In genomic region chr6:116568111-116568510, GRCh38 we compare ENCODE assay signal across 20 cellular contexts. TPM values are rescaled to one million over a fixed set of nuclear protein-coding genes. Genes with fewer than 3 reads are reported as not detected.
A peak's percentile ranks its signal among the peaks of the same experiment; 100 is the strongest.
DNase-seq lines count a peak whose midpoint lies in the region; ATAC-seq and TF ChIP-seq lines count a peak whose summit lies in the region.
"Had no signal": no experiment of that assay in that cellular context is flagged by ENCODE, and none has a peak within 500 bp of the region (broad histone marks: within the 10 kb centered on the region; RNA-seq: fewer than 3 reads in every experiment).

No MANE protein-coding gene starts in this region.

- peaks cover 11% of the 10 kb centered on the region for H3F3A ChIP-seq in GM23338 (replicated peaks; ENCODE audit: low read depth)

- H3K27ac Mint-ChIP-seq in activated naive CD4-positive, alpha-beta T cell treated with anti-CD3 and anti-CD28 coated beads, Interleukin-2, amount 50 U/mL, for 24 hours = peak overlapping the region; percentile 62
- no peak overlapping the region for H3K27ac Mint-ChIP-seq in activated naive CD4-positive, alpha-beta T cell treated with anti-CD3 and anti-CD28 coated beads, Interleukin-2, amount 10 ng/mL, durations not matched to agents 7 days and 5 days
- H3K27ac Mint-ChIP-seq in type B pancreatic cell (no peak overlapping the region), GM23338 (no peak overlapping the region)

- no peaks in the 10 kb centered on the region for H3K9me3 Mint-ChIP-seq in activated naive CD4-positive, alpha-beta T cell treated with anti-CD3 and anti-CD28 coated beads, Interleukin-2, amount 50 U/mL, for 24 hours
- no peaks in the 10 kb centered on the region for H3K9me3 Mint-ChIP-seq in activated naive CD4-positive, alpha-beta T cell treated with anti-CD3 and anti-CD28 coated beads, Interleukin-2, amount 10 ng/mL, durations not matched to agents 7 days and 5 days
- H3K9me3 Mint-ChIP-seq in type B pancreatic cell = no peaks in the 10 kb centered on the region
- no peaks in the 10 kb centered on the region; the same call in 2 of the 3 replicates for H3K9me3 Mint-ChIP-seq in GM23338
- H3K9me3 Mint-ChIP-seq: CD8-positive, alpha-beta memory T cell had no signal

- H3K36me3 ChIP-seq in GM23338 (ENCODE audit: insufficient read depth) = no peaks in the 10 kb centered on the region

- H3K9me2 ChIP-seq in GM23338 (ENCODE audit: insufficient read depth) = no peaks in the 10 kb centered on the region

- no peaks in the 10 kb centered on the region for H3K27me3 ChIP-seq in GM23338 (ENCODE audit: insufficient read depth)

- TF ChIP-seq CTCF in fibroblast of the aortic adventitia (IDR thresholded peaks at IDR 0.05; ENCODE audit: insufficient read depth, low read length) = no peak
- TF ChIP-seq CTCF in type B pancreatic cell (conservative IDR thresholded peaks at IDR 0.05) = no peak
- TF ChIP-seq CTCF in GM23338 (conservative IDR thresholded peaks at IDR 0.05; ENCODE audit: low read depth in 2 of 2) = no peak

- H3K4me3 Mint-ChIP-seq in activated naive CD4-positive, alpha-beta T cell treated with anti-CD3 and anti-CD28 coated beads, Interleukin-2, amount 50 U/mL, for 24 hours = no peak overlapping the region
- H3K4me3 Mint-ChIP-seq in activated naive CD4-positive, alpha-beta T cell treated with anti-CD3 and anti-CD28 coated beads, Interleukin-2, amount 10 ng/mL, durations not matched to agents 7 days and 5 days = no peak overlapping the region
- peak overlapping the region; percentile 7 for H3K4me3 Mint-ChIP-seq in type B pancreatic cell
- no peak overlapping the region for H3K4me3 Mint-ChIP-seq in GM23338

- H4K20me1 ChIP-seq in GM23338 (replicated peaks; ENCODE audit: insufficient read depth) = no peaks in the 10 kb centered on the region

- no peak for DNase-seq in activated naive CD4-positive, alpha-beta T cell treated with anti-CD3 and anti-CD28 coated beads, Interleukin-2, amount 10 ng/mL, durations not matched to agents 7 days and 5 days
- DNase-seq in amniotic stem cell (lab: John Stamatoyannopoulos, UW) (peak; percentile 22), fibroblast of the aortic adventitia (ENCODE audit: low read depth) (peak; percentile 33), type B pancreatic cell (ENCODE audit: extremely low spot score, unreplicated experiment) (no peak), GM23338 (ENCODE audit: low spot score) (no peak), NCI-H1092 treated with DMSO at 0.1 percent for 48 hours (lab: John Stamatoyannopoulos, UW) (no peak), anterior cingulate cortex (lab: John Stamatoyannopoulos, UW) (no peak)
- DNase-seq: 8988T; CD8-positive, alpha-beta memory T cell; HCEC 1CT; MM.1S; NCI-H1092; NCI-H1694; NCI-H2081 treated with DMSO at 0.1 percent for 48 hours; NK-92 treated with Interleukin-12 subunit alpha and Interleukin-12 subunit beta, amount 100 ng/mL, for 24 hours; Right ventricle myocardium superior had no signal

- peaks cover 2% of the 10 kb centered on the region for H3K36me3 Mint-ChIP-seq in activated naive CD4-positive, alpha-beta T cell treated with anti-CD3 and anti-CD28 coated beads, Interleukin-2, amount 50 U/mL, for 24 hours
- no peaks in the 10 kb centered on the region for H3K36me3 Mint-ChIP-seq in activated naive CD4-positive, alpha-beta T cell treated with anti-CD3 and anti-CD28 coated beads, Interleukin-2, amount 10 ng/mL, durations not matched to agents 7 days and 5 days
- H3K36me3 Mint-ChIP-seq in type B pancreatic cell (no peaks in the 10 kb centered on the region), GM23338 (ENCODE audit: low read depth) (no peaks in the 10 kb centered on the region)

- no peak for ATAC-seq in GM23338

- H3K4me3 ChIP-seq in fibroblast of the aortic adventitia (ENCODE audit: low read depth, low read length) (no peak overlapping the region), GM23338 (no peak overlapping the region)

- H3K27ac ChIP-seq in GM23338 (ENCODE audit: low read depth) = no peak overlapping the region

- CTCF ChIA-PET in activated naive CD4-positive, alpha-beta T cell treated with anti-CD3 and anti-CD28 coated beads, Interleukin-2, amount 10 ng/mL, durations not matched to agents 7 days and 5 days (lab: Charles Lee) = no interaction called here

- H3K27me3 Mint-ChIP-seq in activated naive CD4-positive, alpha-beta T cell treated with anti-CD3 and anti-CD28 coated beads, Interleukin-2, amount 50 U/mL, for 24 hours = peaks cover 2% of the 10 kb centered on the region
- peaks cover 28% of the 10 kb centered on the region for H3K27me3 Mint-ChIP-seq in activated naive CD4-positive, alpha-beta T cell treated with anti-CD3 and anti-CD28 coated beads, Interleukin-2, amount 10 ng/mL, durations not matched to agents 7 days and 5 days
- H3K27me3 Mint-ChIP-seq in type B pancreatic cell = peaks cover 18% of the 10 kb centered on the region
- H3K27me3 Mint-ChIP-seq in GM23338 (ENCODE audit: insufficient read depth, low read depth, poor library complexity) = peaks cover 2% of the 10 kb centered on the region

- peaks cover 41% of the 10 kb centered on the region for H3K4me1 Mint-ChIP-seq in activated naive CD4-positive, alpha-beta T cell treated with anti-CD3 and anti-CD28 coated beads, Interleukin-2, amount 50 U/mL, for 24 hours
- peaks cover 28% of the 10 kb centered on the region for H3K4me1 Mint-ChIP-seq in activated naive CD4-positive, alpha-beta T cell treated with anti-CD3 and anti-CD28 coated beads, Interleukin-2, amount 10 ng/mL, durations not matched to agents 7 days and 5 days
- H3K4me1 Mint-ChIP-seq in type B pancreatic cell (ENCODE audit: unreplicated experiment) (peaks cover 15% of the 10 kb centered on the region), GM23338 (peaks cover 7% of the 10 kb centered on the region)

- H3K4me2 ChIP-seq in GM23338 = no peak overlapping the region

- no peak overlapping the region for H2AFZ ChIP-seq in GM23338

- peaks cover 21% of the 10 kb centered on the region for H3K79me2 ChIP-seq in GM23338 (replicated peaks; ENCODE audit: insufficient read depth)

- peaks cover 11% of the 10 kb centered on the region; the same call in 1 of the 2 replicates for H3K4me1 ChIP-seq in GM23338 (ENCODE audit: insufficient read depth)

TF ChIP-seq in GM23338, 12 proteins besides CTCF, POLR2A, EP300 and RAD21 (continues in another document):
- no peak for TF ChIP-seq STAT1 (IDR thresholded peaks at IDR 0.05; ENCODE audit: unreplicated experiment)

RNA-seq across cellular contexts. Expression of gene RWDD1, which starts 3.2 kb away (rescaled TPM):
- total RNA-seq in fibroblast of the aortic adventitia (ENCODE audit: low replicate concordance) (66.9 and 76.7 TPM in 2 replicates), type B pancreatic cell (ENCODE audit: low replicate concordance) (37.2 and 40.0 TPM in 2 replicates)
- 20.2 and 24.0 TPM in 2 replicates for total RNA-seq in GM23338 (2014; rRNA removed; shearing (Covaris generic))
- polyA plus RNA-seq in GM23338 (2016; fragmentation: Nextera tagmentation; extraction: Ambion mirVana) = 171 TPM in 2 replicates

RNA-seq across cellular contexts. Expression of gene CALHM4, which starts 14.6 kb away (rescaled TPM):
- total RNA-seq in fibroblast of the aortic adventitia (ENCODE audit: low replicate concordance) = not detected in 2 replicates
- not detected in 2 replicates for total RNA-seq in type B pancreatic cell (ENCODE audit: low replicate concordance)
- not detected in 2 replicates for total RNA-seq in GM23338 (2014; rRNA removed; shearing (Covaris generic))
- polyA plus RNA-seq in GM23338 (2016; fragmentation: Nextera tagmentation; extraction: Ambion mirVana) = not detected in 2 replicates
- total RNA-seq: CD8-positive, alpha-beta memory T cell; NCI-H460; OCI-LY7; Right ventricle myocardium superior had no signal
- polyA plus RNA-seq: BJ; CD8-positive, alpha-beta memory T cell had no signal

RNA-seq across cellular contexts. Expression of gene TRAPPC3L, which starts 22.6 kb away (rescaled TPM):
- total RNA-seq in fibroblast of the aortic adventitia (ENCODE audit: low replicate concordance) (0.45 TPM in 1 of 2 replicates, not detected in the other), type B pancreatic cell (ENCODE audit: low replicate concordance) (0.27 and 0.31 TPM in 2 replicates)
- not detected in 2 replicates for total RNA-seq in GM23338 (2014; rRNA removed; shearing (Covaris generic))
- not detected in 2 replicates for polyA plus RNA-seq in GM23338 (2016; fragmentation: Nextera tagmentation; extraction: Ambion mirVana)
- total RNA-seq: CD8-positive, alpha-beta memory T cell; NCI-H460; OCI-LY7 had no signal
- polyA plus RNA-seq: CD8-positive, alpha-beta memory T cell had no signal

RNA-seq across cellular contexts. Expression of gene RSPH4A, which starts 48.2 kb away (rescaled TPM):
- total RNA-seq in fibroblast of the aortic adventitia (ENCODE audit: low replicate concordance) (0.54 and 0.82 TPM in 2 replicates), type B pancreatic cell (ENCODE audit: low replicate concordance) (0.95 and 4.4 TPM in 2 replicates)
- total RNA-seq in GM23338 (2014; rRNA removed; shearing (Covaris generic)) = 0.08 and 0.52 TPM in 2 replicates
- polyA plus RNA-seq in GM23338 (2016; fragmentation: Nextera tagmentation; extraction: Ambion mirVana) = 0.54 and 1.0 TPM in 2 replicates
- total RNA-seq: NCI-H460, Right ventricle myocardium superior had no signal
- polyA plus RNA-seq: CD8-positive, alpha-beta memory T cell had no signal

RNA-seq across cellular contexts. Expression of gene CALHM5, which starts 56.7 kb away (rescaled TPM):
- total RNA-seq in fibroblast of the aortic adventitia (ENCODE audit: low replicate concordance) (6.8 and 8.2 TPM in 2 replicates), type B pancreatic cell (ENCODE audit: low replicate concordance) (0.10 and 0.46 TPM in 2 replicates)
- total RNA-seq in GM23338 (2014; rRNA removed; shearing (Covaris generic)) = 0.10 and 0.16 TPM in 2 replicates
- 0.02 and 0.03 TPM in 2 replicates for polyA plus RNA-seq in GM23338 (2016; fragmentation: Nextera tagmentation; extraction: Ambion mirVana)
- total RNA-seq: CD8-positive, alpha-beta memory T cell; OCI-LY7 had no signal
- polyA plus RNA-seq: CD8-positive, alpha-beta memory T cell had no signal

Comparison
In these comparisons a context has a peak if more than half of its experiments do, and no peak if none do; other contexts are left out.
1. DNase-seq: peak in amniotic stem cell (single experiment) and fibroblast of the aortic adventitia (single experiment); none in activated naive CD4-positive, alpha-beta T cell treated with anti-CD3 and anti-CD28 coated beads, Interleukin-2, amount 10 ng/mL, durations not matched to agents 7 days and 5 days (single experiment), type B pancreatic cell (single experiment), GM23338 (single experiment), NCI-H1092 treated with DMSO at 0.1 percent for 48 hours (single experiment) and anterior cingulate cortex (0 of 58).